ENCODE assay signal across 1 cellular context in the genomic region with DNA sequence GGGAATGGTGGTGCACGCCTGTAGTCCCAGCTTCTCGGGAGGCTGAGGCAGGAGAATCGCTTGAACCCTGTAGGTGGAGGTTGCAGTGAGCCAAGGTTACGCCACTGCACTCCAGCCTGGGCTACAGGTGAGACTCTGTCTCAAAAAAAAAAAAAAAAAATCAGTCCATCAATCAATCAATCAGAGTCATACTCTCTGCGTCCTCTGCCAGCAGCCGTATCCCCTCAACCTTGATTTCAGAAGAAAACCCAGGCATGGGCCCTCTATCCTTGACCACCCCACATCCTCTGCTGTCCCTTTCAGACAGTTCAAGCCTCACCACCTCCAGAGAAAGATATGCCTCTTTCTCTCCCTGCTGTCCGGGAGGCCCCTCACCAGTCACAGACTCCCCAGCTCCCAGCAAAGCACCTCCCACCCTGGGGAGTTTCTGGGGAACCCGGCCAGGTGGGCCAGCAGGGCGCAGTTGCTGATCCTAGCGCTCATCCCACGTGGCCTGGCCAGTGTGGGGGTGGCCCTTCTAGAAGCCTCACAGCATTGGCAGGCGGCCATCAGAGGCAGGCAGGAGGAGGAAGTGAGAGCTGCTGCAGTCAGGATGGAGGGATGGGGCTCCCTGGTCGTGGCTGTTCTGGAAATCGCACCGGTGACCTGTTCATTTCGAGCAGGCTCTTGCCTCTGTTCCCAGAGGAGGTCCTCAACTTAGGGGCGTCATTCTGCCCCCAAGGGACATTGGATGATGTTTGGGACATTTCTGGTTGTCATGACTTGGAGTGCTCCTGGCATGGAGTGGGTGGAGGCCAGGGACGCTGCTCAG.
TF ChIP-seq lines count a peak whose summit lies in the region.

No MANE protein-coding gene starts in this region.

TF ChIP-seq in K562, 482 proteins besides CTCF, POLR2A, EP300 and RAD21 (continued from another document and continues in another):
- TF ChIP-seq, protein P1, sequence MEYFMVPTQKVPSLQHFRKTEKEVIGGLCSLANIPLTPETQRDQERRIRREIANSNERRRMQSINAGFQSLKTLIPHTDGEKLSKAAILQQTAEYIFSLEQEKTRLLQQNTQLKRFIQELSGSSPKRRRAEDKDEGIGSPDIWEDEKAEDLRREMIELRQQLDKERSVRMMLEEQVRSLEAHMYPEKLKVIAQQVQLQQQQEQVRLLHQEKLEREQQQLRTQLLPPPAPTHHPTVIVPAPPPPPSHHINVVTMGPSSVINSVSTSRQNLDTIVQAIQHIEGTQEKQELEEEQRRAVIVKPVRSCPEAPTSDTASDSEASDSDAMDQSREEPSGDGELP (CRISPR knock-in tag; IDR thresholded peaks at IDR 0.05; ENCODE audit: borderline replicate concordance): peak; percentile 78; the same call in 1 of the 2 replicates
- no peak for TF ChIP-seq TARDBP (IDR thresholded peaks at IDR 0.05)
- TF ChIP-seq ZNF316 (IDR thresholded peaks at IDR 0.05): no peak
- TF ChIP-seq BRD9 (IDR thresholded peaks at IDR 0.05; ENCODE audit: low read depth, partially characterized antibody): no peak
- TF ChIP-seq, protein P2, sequence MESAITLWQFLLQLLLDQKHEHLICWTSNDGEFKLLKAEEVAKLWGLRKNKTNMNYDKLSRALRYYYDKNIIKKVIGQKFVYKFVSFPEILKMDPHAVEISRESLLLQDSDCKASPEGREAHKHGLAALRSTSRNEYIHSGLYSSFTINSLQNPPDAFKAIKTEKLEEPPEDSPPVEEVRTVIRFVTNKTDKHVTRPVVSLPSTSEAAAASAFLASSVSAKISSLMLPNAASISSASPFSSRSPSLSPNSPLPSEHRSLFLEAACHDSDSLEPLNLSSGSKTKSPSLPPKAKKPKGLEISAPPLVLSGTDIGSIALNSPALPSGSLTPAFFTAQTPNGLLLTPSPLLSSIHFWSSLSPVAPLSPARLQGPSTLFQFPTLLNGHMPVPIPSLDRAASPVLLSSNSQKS (CRISPR knock-in tag; IDR thresholded peaks at IDR 0.05): no peak
- no peak for TF ChIP-seq XRCC4 (IDR thresholded peaks at IDR 0.05; ENCODE audit: extremely low read depth, insufficient read depth, insufficient read length)
- TF ChIP-seq, protein P3, sequence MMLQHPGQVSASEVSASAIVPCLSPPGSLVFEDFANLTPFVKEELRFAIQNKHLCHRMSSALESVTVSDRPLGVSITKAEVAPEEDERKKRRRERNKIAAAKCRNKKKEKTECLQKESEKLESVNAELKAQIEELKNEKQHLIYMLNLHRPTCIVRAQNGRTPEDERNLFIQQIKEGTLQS (IDR thresholded peaks at IDR 0.05): no peak
- TF ChIP-seq, protein P3 (CRISPR knock-in tag; conservative IDR thresholded peaks at IDR 0.05): no peak
- TF ChIP-seq ZNF717 (CRISPR knock-in tag; IDR thresholded peaks at IDR 0.05): no peak
- 0 out of 2 replicates have a peak, but pooled peaks have one; percentile 12 for TF ChIP-seq ATF7 (IDR thresholded peaks at IDR 0.05)
- TF ChIP-seq HIVEP1 (CRISPR knock-in tag; IDR thresholded peaks at IDR 0.05): no peak
- no peak for TF ChIP-seq NELFE (IDR thresholded peaks at IDR 0.05; ENCODE audit: insufficient read depth, insufficient read length)
- TF ChIP-seq, protein P4, sequence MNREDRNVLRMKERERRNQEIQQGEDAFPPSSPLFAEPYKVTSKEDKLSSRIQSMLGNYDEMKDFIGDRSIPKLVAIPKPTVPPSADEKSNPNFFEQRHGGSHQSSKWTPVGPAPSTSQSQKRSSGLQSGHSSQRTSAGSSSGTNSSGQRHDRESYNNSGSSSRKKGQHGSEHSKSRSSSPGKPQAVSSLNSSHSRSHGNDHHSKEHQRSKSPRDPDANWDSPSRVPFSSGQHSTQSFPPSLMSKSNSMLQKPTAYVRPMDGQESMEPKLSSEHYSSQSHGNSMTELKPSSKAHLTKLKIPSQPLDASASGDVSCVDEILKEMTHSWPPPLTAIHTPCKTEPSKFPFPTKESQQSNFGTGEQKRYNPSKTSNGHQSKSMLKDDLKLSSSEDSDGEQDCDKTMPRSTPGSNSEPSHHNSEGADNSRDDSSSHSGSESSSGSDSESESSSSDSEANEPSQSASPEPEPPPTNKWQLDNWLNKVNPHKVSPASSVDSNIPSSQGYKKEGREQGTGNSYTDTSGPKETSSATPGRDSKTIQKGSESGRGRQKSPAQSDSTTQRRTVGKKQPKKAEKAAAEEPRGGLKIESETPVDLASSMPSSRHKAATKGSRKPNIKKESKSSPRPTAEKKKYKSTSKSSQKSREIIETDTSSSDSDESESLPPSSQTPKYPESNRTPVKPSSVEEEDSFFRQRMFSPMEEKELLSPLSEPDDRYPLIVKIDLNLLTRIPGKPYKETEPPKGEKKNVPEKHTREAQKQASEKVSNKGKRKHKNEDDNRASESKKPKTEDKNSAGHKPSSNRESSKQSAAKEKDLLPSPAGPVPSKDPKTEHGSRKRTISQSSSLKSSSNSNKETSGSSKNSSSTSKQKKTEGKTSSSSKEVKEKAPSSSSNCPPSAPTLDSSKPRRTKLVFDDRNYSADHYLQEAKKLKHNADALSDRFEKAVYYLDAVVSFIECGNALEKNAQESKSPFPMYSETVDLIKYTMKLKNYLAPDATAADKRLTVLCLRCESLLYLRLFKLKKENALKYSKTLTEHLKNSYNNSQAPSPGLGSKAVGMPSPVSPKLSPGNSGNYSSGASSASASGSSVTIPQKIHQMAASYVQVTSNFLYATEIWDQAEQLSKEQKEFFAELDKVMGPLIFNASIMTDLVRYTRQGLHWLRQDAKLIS (CRISPR knock-in tag; IDR thresholded peaks at IDR 0.05): no peak
- peak; percentile 54; the same call in 1 of the 2 replicates for TF ChIP-seq TRIM28 (IDR thresholded peaks at IDR 0.05)
- TF ChIP-seq ZNF224 (CRISPR knock-in tag; IDR thresholded peaks at IDR 0.05): no peak
- TF ChIP-seq, protein P5, sequence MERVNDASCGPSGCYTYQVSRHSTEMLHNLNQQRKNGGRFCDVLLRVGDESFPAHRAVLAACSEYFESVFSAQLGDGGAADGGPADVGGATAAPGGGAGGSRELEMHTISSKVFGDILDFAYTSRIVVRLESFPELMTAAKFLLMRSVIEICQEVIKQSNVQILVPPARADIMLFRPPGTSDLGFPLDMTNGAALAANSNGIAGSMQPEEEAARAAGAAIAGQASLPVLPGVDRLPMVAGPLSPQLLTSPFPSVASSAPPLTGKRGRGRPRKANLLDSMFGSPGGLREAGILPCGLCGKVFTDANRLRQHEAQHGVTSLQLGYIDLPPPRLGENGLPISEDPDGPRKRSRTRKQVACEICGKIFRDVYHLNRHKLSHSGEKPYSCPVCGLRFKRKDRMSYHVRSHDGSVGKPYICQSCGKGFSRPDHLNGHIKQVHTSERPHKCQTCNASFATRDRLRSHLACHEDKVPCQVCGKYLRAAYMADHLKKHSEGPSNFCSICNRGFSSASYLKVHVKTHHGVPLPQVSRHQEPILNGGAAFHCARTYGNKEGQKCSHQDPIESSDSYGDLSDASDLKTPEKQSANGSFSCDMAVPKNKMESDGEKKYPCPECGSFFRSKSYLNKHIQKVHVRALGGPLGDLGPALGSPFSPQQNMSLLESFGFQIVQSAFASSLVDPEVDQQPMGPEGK (CRISPR knock-in tag; IDR thresholded peaks at IDR 0.05; ENCODE audit: borderline replicate concordance): no peak
- no peak for TF ChIP-seq ELF4 (CRISPR knock-in tag; IDR thresholded peaks at IDR 0.05)
- no peak for TF ChIP-seq WHSC1 (IDR thresholded peaks at IDR 0.05; ENCODE audit: low read length)
- no peak for TF ChIP-seq ZNF696 (CRISPR knock-in tag; conservative IDR thresholded peaks at IDR 0.05)
- TF ChIP-seq, protein P6, sequence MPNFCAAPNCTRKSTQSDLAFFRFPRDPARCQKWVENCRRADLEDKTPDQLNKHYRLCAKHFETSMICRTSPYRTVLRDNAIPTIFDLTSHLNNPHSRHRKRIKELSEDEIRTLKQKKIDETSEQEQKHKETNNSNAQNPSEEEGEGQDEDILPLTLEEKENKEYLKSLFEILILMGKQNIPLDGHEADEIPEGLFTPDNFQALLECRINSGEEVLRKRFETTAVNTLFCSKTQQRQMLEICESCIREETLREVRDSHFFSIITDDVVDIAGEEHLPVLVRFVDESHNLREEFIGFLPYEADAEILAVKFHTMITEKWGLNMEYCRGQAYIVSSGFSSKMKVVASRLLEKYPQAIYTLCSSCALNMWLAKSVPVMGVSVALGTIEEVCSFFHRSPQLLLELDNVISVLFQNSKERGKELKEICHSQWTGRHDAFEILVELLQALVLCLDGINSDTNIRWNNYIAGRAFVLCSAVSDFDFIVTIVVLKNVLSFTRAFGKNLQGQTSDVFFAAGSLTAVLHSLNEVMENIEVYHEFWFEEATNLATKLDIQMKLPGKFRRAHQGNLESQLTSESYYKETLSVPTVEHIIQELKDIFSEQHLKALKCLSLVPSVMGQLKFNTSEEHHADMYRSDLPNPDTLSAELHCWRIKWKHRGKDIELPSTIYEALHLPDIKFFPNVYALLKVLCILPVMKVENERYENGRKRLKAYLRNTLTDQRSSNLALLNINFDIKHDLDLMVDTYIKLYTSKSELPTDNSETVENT (CRISPR knock-in tag; IDR thresholded peaks at IDR 0.05): no peak
- TF ChIP-seq RBFOX2 (IDR thresholded peaks at IDR 0.05; ENCODE audit: low read depth, low read length): peak; percentile 73
- TF ChIP-seq CHD2 (IDR thresholded peaks at IDR 0.05; ENCODE audit: low read depth, low read length): peak; percentile 31; the same call in 1 of the 2 replicates
- TF ChIP-seq, protein P7, sequence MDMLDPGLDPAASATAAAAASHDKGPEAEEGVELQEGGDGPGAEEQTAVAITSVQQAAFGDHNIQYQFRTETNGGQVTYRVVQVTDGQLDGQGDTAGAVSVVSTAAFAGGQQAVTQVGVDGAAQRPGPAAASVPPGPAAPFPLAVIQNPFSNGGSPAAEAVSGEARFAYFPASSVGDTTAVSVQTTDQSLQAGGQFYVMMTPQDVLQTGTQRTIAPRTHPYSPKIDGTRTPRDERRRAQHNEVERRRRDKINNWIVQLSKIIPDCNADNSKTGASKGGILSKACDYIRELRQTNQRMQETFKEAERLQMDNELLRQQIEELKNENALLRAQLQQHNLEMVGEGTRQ (CRISPR knock-in tag; IDR thresholded peaks at IDR 0.05): peak; percentile 86
- no peak for TF ChIP-seq POLR2AphosphoS5 (IDR thresholded peaks at IDR 0.05; ENCODE audit: control insufficient read depth, insufficient read depth, low read depth, low read length)
- peak; percentile 34 to 52; a peak in 2 of 4 replicates for TF ChIP-seq NRF1 (conservative IDR thresholded peaks at IDR 0.05 in 1 of 2, IDR thresholded peaks at IDR 0.05 in 1 of 2)
- no peak for TF ChIP-seq HNRNPK (IDR thresholded peaks at IDR 0.05; ENCODE audit: low read depth, low read length, poor library complexity, severe bottlenecking)
- no peak for TF ChIP-seq ZNF780A (CRISPR knock-in tag; IDR thresholded peaks at IDR 0.05)
- no peak for TF ChIP-seq TAF15 (IDR thresholded peaks at IDR 0.05; ENCODE audit: low read depth, low read length)
- no peak for TF ChIP-seq SOX6 (IDR thresholded peaks at IDR 0.05)
- no peak for TF ChIP-seq ZNF507 (tag; conservative IDR thresholded peaks at IDR 0.05)
- TF ChIP-seq, protein P8, sequence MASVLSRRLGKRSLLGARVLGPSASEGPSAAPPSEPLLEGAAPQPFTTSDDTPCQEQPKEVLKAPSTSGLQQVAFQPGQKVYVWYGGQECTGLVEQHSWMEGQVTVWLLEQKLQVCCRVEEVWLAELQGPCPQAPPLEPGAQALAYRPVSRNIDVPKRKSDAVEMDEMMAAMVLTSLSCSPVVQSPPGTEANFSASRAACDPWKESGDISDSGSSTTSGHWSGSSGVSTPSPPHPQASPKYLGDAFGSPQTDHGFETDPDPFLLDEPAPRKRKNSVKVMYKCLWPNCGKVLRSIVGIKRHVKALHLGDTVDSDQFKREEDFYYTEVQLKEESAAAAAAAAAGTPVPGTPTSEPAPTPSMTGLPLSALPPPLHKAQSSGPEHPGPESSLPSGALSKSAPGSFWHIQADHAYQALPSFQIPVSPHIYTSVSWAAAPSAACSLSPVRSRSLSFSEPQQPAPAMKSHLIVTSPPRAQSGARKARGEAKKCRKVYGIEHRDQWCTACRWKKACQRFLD (CRISPR knock-in tag; IDR thresholded peaks at IDR 0.05): no peak
- no peak for TF ChIP-seq NR2C2 (CRISPR knock-in tag; IDR thresholded peaks at IDR 0.05)
- TF ChIP-seq NR2C2 (tag; IDR thresholded peaks at IDR 0.05): peak; percentile 27
- no peak; a peak in 1 of 3 replicates for TF ChIP-seq CBX3 (IDR thresholded peaks at IDR 0.05; ENCODE audit: borderline replicate concordance in 1 of 2, low read length in 2 of 2)
- no peak for TF ChIP-seq SP1 (CRISPR knock-in tag; IDR thresholded peaks at IDR 0.05)
- TF ChIP-seq MYBL2 (IDR thresholded peaks at IDR 0.05; ENCODE audit: low read depth): no peak
- TF ChIP-seq MYBL2 (CRISPR knock-in tag; IDR thresholded peaks at IDR 0.05; ENCODE audit: borderline replicate concordance): no peak
- no peak for TF ChIP-seq ZNF668 (CRISPR knock-in tag; IDR thresholded peaks at IDR 0.05)
- TF ChIP-seq, protein P9, sequence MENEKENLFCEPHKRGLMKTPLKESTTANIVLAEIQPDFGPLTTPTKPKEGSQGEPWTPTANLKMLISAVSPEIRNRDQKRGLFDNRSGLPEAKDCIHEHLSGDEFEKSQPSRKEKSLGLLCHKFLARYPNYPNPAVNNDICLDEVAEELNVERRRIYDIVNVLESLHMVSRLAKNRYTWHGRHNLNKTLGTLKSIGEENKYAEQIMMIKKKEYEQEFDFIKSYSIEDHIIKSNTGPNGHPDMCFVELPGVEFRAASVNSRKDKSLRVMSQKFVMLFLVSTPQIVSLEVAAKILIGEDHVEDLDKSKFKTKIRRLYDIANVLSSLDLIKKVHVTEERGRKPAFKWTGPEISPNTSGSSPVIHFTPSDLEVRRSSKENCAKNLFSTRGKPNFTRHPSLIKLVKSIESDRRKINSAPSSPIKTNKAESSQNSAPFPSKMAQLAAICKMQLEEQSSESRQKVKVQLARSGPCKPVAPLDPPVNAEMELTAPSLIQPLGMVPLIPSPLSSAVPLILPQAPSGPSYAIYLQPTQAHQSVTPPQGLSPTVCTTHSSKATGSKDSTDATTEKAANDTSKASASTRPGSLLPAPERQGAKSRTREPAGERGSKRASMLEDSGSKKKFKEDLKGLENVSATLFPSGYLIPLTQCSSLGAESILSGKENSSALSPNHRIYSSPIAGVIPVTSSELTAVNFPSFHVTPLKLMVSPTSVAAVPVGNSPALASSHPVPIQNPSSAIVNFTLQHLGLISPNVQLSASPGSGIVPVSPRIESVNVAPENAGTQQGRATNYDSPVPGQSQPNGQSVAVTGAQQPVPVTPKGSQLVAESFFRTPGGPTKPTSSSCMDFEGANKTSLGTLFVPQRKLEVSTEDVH (IDR thresholded peaks at IDR 0.05; ENCODE audit: low read depth, partially characterized antibody): no peak
- no peak for TF ChIP-seq NFATC3 (IDR thresholded peaks at IDR 0.05)
- TF ChIP-seq ZNF589 (CRISPR knock-in tag; IDR thresholded peaks at IDR 0.05; ENCODE audit: low read depth): no peak
- TF ChIP-seq ZNF699 (CRISPR knock-in tag; IDR thresholded peaks at IDR 0.05; ENCODE audit: insufficient replicate concordance): no peak
- no peak for TF ChIP-seq PCBP1 (IDR thresholded peaks at IDR 0.05; ENCODE audit: low read depth, low read length, poor library complexity, severe bottlenecking)
- peak; percentile 36; the same call in 1 of the 2 replicates for TF ChIP-seq BHLHE40 (IDR thresholded peaks at IDR 0.05; ENCODE audit: low read length)
- no peak for TF ChIP-seq DDX20 (tag; IDR thresholded peaks at IDR 0.05; ENCODE audit: low read depth)
- peak; percentile 97 for TF ChIP-seq MYC (IDR thresholded peaks at IDR 0.05; ENCODE audit: low read depth, low read length)
- TF ChIP-seq MYC (CRISPR knock-in tag; IDR thresholded peaks at IDR 0.05; ENCODE audit: borderline replicate concordance, low read depth): peak; percentile 79; the same call in 1 of the 2 replicates
- no peak for TF ChIP-seq ESRRA (IDR thresholded peaks at IDR 0.05; ENCODE audit: borderline replicate concordance, low read depth)
- no peak for TF ChIP-seq HMG20A (CRISPR knock-in tag; conservative IDR thresholded peaks at IDR 0.05)
- TF ChIP-seq TBP (optimal IDR thresholded peaks at IDR 0.05; ENCODE audit: low read depth, low read length): peak; percentile 21
- no peak for TF ChIP-seq ZNF212 (CRISPR knock-in tag; IDR thresholded peaks at IDR 0.05)
